1 cellular context compared by ENCODE assay signal in the genomic region with DNA sequence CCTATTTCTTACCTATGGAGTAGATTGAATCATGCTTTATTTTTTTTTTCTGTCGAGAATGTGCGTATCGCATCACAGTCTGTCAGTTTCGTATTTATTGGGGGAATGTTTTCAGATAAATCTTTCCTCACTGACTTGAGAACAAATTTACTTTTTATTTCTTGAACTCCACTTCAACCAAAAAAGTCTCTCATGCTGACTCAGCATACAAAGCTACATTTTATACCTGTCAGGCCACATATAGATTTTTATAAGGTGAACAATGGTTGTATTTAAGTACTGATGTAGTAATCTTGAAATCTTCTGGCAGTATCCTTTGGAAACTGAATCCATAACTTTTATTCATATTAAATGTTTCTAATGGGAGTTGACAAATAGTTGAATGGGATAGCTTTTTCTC.
TF ChIP-seq lines count a peak whose summit lies in the region.

No MANE protein-coding gene starts in this region.

TF ChIP-seq in SK-N-SH, 30 proteins besides CTCF, POLR2A, EP300 and RAD21 (continued from another document):
- TF ChIP-seq REST (IDR thresholded peaks at IDR 0.05; ENCODE audit: low read depth, low read length) (no peak), NFIC (IDR thresholded peaks at IDR 0.05; ENCODE audit: borderline replicate concordance) (no peak), GABPA (IDR thresholded peaks at IDR 0.05; ENCODE audit: low read depth) (no peak), JUND (IDR thresholded peaks at IDR 0.05) (no peak), CHD2 (IDR thresholded peaks at IDR 0.05; ENCODE audit: low read length, partially characterized antibody) (no peak), NRF1 (IDR thresholded peaks at IDR 0.05; ENCODE audit: low read depth, low read length) (no peak), FOXJ3 (CRISPR knock-in tag; IDR thresholded peaks at IDR 0.05) (no peak), SMC3 (IDR thresholded peaks at IDR 0.05; ENCODE audit: low read depth, low read length) (no peak)
